1 cellular context compared by ENCODE assay signal in genomic region chr7:20268832-20269231, GRCh38.
TF ChIP-seq lines count a peak whose summit lies in the region.

No MANE protein-coding gene starts in this region.

TF ChIP-seq in SK-N-SH treated with all-trans-retinoic acid at 6 μM for 48 hours, 23 proteins besides CTCF, POLR2A, EP300 and RAD21 (continued from another document):
- TF ChIP-seq CSRNP3 (CRISPR knock-in tag; IDR thresholded peaks at IDR 0.05), result no peak
- no peak for TF ChIP-seq TCF4 (CRISPR knock-in tag; IDR thresholded peaks at IDR 0.05; ENCODE audit: borderline replicate concordance)
- TF ChIP-seq ZFP30 (CRISPR knock-in tag; IDR thresholded peaks at IDR 0.05), result no peak
- no peak for TF ChIP-seq TOX (CRISPR knock-in tag; IDR thresholded peaks at IDR 0.05; ENCODE audit: borderline replicate concordance)
- no peak for TF ChIP-seq CSDC2 (CRISPR knock-in tag; IDR thresholded peaks at IDR 0.05)
- no peak for TF ChIP-seq OSR1 (CRISPR knock-in tag; IDR thresholded peaks at IDR 0.05)
- no peak for TF ChIP-seq ZC3H10 (CRISPR knock-in tag; IDR thresholded peaks at IDR 0.05)
- no peak for TF ChIP-seq ZNF565 (CRISPR knock-in tag; conservative IDR thresholded peaks at IDR 0.05; ENCODE audit: low read depth)
- TF ChIP-seq RARB (CRISPR knock-in tag; IDR thresholded peaks at IDR 0.05), result no peak
- no peak for TF ChIP-seq PPARA (CRISPR knock-in tag; IDR thresholded peaks at IDR 0.05; ENCODE audit: borderline replicate concordance)
- no peak for TF ChIP-seq ISL1 (CRISPR knock-in tag; IDR thresholded peaks at IDR 0.05)
